ENCODE assay signal across 1 cellular context in genomic region chr3:13673207-13673606, GRCh38.
TF ChIP-seq lines count a peak whose summit lies in the region.

No MANE protein-coding gene starts in this region.

TF ChIP-seq in HEK293, 187 proteins besides CTCF, POLR2A, EP300 and RAD21 (continued from another document):
- TF ChIP-seq ZBTB6 (tag by site-specific recombination; IDR thresholded peaks at IDR 0.05), result no peak
- TF ChIP-seq ZNF571 (tag by site-specific recombination; IDR thresholded peaks at IDR 0.05), result no peak
- no peak for TF ChIP-seq ZIC2 (tag by site-specific recombination; IDR thresholded peaks at IDR 0.05)
- no peak for TF ChIP-seq ZNF24 (tag by site-specific recombination; IDR thresholded peaks at IDR 0.05)
